In genomic region chr6:34839696-34840352, GRCh38 we compare ENCODE assay signal across 1 cellular context.
A peak's percentile ranks its signal among the peaks of the same experiment; 100 is the strongest.
TF ChIP-seq lines count a peak whose summit lies in the region.

No MANE protein-coding gene starts in this region.

TF ChIP-seq in A549, 52 proteins besides CTCF, POLR2A, EP300 and RAD21 (continued from another document):
- TF ChIP-seq RCOR1 (IDR thresholded peaks at IDR 0.05; ENCODE audit: low read depth, low read length) (no peak), FOSB (CRISPR knock-in tag; IDR thresholded peaks at IDR 0.05) (no peak), EHF (CRISPR knock-in tag; IDR thresholded peaks at IDR 0.05) (0 out of 2 replicates have a peak, but pooled peaks have one; percentile 49), CEBPB (IDR thresholded peaks at IDR 0.05) (no peak), HDAC2 (IDR thresholded peaks at IDR 0.05) (no peak), ATOH8 (CRISPR knock-in tag; IDR thresholded peaks at IDR 0.05; ENCODE audit: low read depth) (peak; percentile 22; the same call in 1 of the 2 replicates), ZSCAN20 (CRISPR knock-in tag; IDR thresholded peaks at IDR 0.05) (no peak), FOSL2 (IDR thresholded peaks at IDR 0.05) (no peak), FOSL2 (CRISPR knock-in tag; IDR thresholded peaks at IDR 0.05) (no peak), MAFK (IDR thresholded peaks at IDR 0.05; ENCODE audit: partially characterized antibody) (peak; percentile 87), E2F6 (IDR thresholded peaks at IDR 0.05; ENCODE audit: borderline replicate concordance, low read depth) (no peak), TP53 (CRISPR knock-in tag; IDR thresholded peaks at IDR 0.05) (no peak), ELK1 (IDR thresholded peaks at IDR 0.05; ENCODE audit: low read depth, low read length) (no peak), ESRRA (IDR thresholded peaks at IDR 0.05; ENCODE audit: borderline replicate concordance, low read length) (no peak), ZFP36 (IDR thresholded peaks at IDR 0.05; ENCODE audit: borderline replicate concordance, partially characterized antibody) (no peak), NFE2L2 (conservative IDR thresholded peaks at IDR 0.05; ENCODE audit: low read length) (peak; percentile 89), POLR2AphosphoS2 (conservative IDR thresholded peaks at IDR 0.05; ENCODE audit: low read length) (no peak), MYC (IDR thresholded peaks at IDR 0.05; ENCODE audit: borderline replicate concordance, low read length) (no peak), RFX5 (IDR thresholded peaks at IDR 0.05) (no peak), BHLHE40 (IDR thresholded peaks at IDR 0.05; ENCODE audit: low read depth, low read length) (no peak), CHD2 (IDR thresholded peaks at IDR 0.05; ENCODE audit: low read length, partially characterized antibody) (no peak), TFCP2L1 (CRISPR knock-in tag; IDR thresholded peaks at IDR 0.05) (no peak), HOXB5 (CRISPR knock-in tag; IDR thresholded peaks at IDR 0.05) (no peak), SMC3 (IDR thresholded peaks at IDR 0.05) (no peak), RARB (CRISPR knock-in tag; IDR thresholded peaks at IDR 0.05) (no peak), CHD4 (IDR thresholded peaks at IDR 0.05; ENCODE audit: borderline replicate concordance) (no peak), PBX3 (IDR thresholded peaks at IDR 0.05) (no peak)
